33 cellular contexts compared by ENCODE assay signal in genomic region chr10:35516102-35516670, GRCh38.
"Had no signal": no experiment of that assay in that cellular context is flagged by ENCODE, and none has a peak within 500 bp of the region (broad histone marks: within the 10 kb centered on the region; RNA-seq: fewer than 3 reads in every experiment).

No MANE protein-coding gene starts in this region.

- H3K27ac ChIP-seq: body of pancreas, cardiac muscle cell, neutrophil, ovary, psoas muscle, thyroid gland, upper lobe of right lung, VCaP had no signal

- H3K4me1 Mint-ChIP-seq: activated CD8-positive, alpha-beta memory T cell treated with anti-CD3 and anti-CD28 coated beads, Interleukin-2, amount 10 ng/mL, durations not matched to agents 7 days and 5 days had no signal

- H3K9me3 ChIP-seq: body of pancreas, neutrophil, ovary, psoas muscle, right atrium auricular region, thyroid gland, upper lobe of right lung had no signal

- H3K27ac Mint-ChIP-seq: activated CD4-positive, alpha-beta T cell treated with anti-CD3 and anti-CD28 coated beads, Interleukin-2, amount 10 ng/mL, durations not matched to agents 24 days and 14 days; activated CD8-positive, alpha-beta memory T cell treated with anti-CD3 and anti-CD28 coated beads, Interleukin-2, amount 10 ng/mL, durations not matched to agents 7 days and 5 days; activated CD8-positive, alpha-beta T cell treated with anti-CD3 and anti-CD28 coated beads for 36 hours; activated T-helper 1 cell treated with anti-CD3 and anti-CD28 coated beads, Interleukin-12 subunit alpha, Interleukin-12 subunit beta, Interleukin-2, Interleukin-4 antibody, amounts not matched to agents 30 ng/mL and 10 ng/mL and 1 ng/mL, durations not matched to agents 14 hours and 24 hours and 36 hours; dendritic cell treated with granulocyte-macrophage colony-stimulating factor and Interleukin-4, amounts not matched to agents 40 ng/mL and 50 ng/mL, for 4 days; mesothelial cell of epicardium; stimulated activated naive CD8-positive, alpha-beta T cell treated with anti-CD3 and anti-CD28 coated beads, Interleukin-15, Interleukin-2, amounts not matched to agents 100 ng/mL and 50 ng/mL, for 24 hours; T-cell; T-helper 2 cell treated with Interferon-gamma antibody and Interleukin-4, amounts not matched to agents 5 μg/mL and 100 μg/mL, for 36 hours had no signal

- H3K27me3 ChIP-seq: body of pancreas, cardiac muscle cell, neutrophil, ovary, right atrium auricular region, thyroid gland, upper lobe of right lung had no signal

- H3K36me3 Mint-ChIP-seq: activated CD8-positive, alpha-beta memory T cell treated with anti-CD3 and anti-CD28 coated beads, Interleukin-2, amount 10 ng/mL, durations not matched to agents 7 days and 5 days; natural killer cell had no signal

- H3K4me3 ChIP-seq: body of pancreas, cardiac muscle cell, ovary, psoas muscle, right atrium auricular region, thyroid gland, upper lobe of right lung had no signal

- ATAC-seq: activated CD4-positive, CD25-positive, alpha-beta regulatory T cell treated with anti-CD3 and anti-CD28 coated beads, Interleukin-2, amount 50 U/mL, for 24 hours; activated CD8-positive, alpha-beta memory T cell treated with anti-CD3 and anti-CD28 coated beads, Interleukin-2, amount 10 ng/mL, durations not matched to agents 7 days and 5 days; activated CD8-positive, alpha-beta T cell treated with anti-CD3 and anti-CD28 coated beads for 36 hours; body of pancreas; left cardiac atrium; natural killer cell; psoas muscle; T-cell; upper lobe of right lung had no signal

- H3K9me3 Mint-ChIP-seq: activated CD4-positive, alpha-beta T cell treated with anti-CD3 and anti-CD28 coated beads, Interleukin-2, amount 10 ng/mL, durations not matched to agents 24 days and 14 days; activated CD8-positive, alpha-beta T cell treated with anti-CD3 and anti-CD28 coated beads for 36 hours; activated T-helper 1 cell treated with anti-CD3 and anti-CD28 coated beads, Interleukin-12 subunit alpha, Interleukin-12 subunit beta, Interleukin-2, Interleukin-4 antibody, amounts not matched to agents 30 ng/mL and 10 ng/mL and 1 ng/mL, durations not matched to agents 14 hours and 24 hours and 36 hours; dendritic cell treated with granulocyte-macrophage colony-stimulating factor and Interleukin-4, amounts not matched to agents 40 ng/mL and 50 ng/mL, for 4 days; mesothelial cell of epicardium; natural killer cell; T-cell; T-helper 2 cell treated with Interferon-gamma antibody and Interleukin-4, amounts not matched to agents 5 μg/mL and 100 μg/mL, for 36 hours had no signal

- DNase-seq: activated CD4-positive, alpha-beta T cell treated with anti-CD3 and anti-CD28 coated beads, Interleukin-2, amount 10 ng/mL, durations not matched to agents 24 days and 14 days; activated CD8-positive, alpha-beta memory T cell treated with anti-CD3 and anti-CD28 coated beads, Interleukin-2, amount 10 ng/mL, durations not matched to agents 7 days and 5 days; activated CD8-positive, alpha-beta T cell treated with anti-CD3 and anti-CD28 coated beads for 36 hours; activated gamma-delta T cell; activated naive CD4-positive, alpha-beta T cell treated with anti-CD3 and anti-CD28 coated beads, Interleukin-2, amount 50 U/mL, for 16 hours; activated T-cell treated with anti-CD3 and anti-CD28 coated beads for 4 hours; amniotic stem cell; body of pancreas; effector CD4-positive, alpha-beta T cell; glutamatergic neuron; hypothalamus; left cardiac atrium; natural killer cell; ovary; psoas muscle; stimulated activated CD4-positive, alpha-beta T cell treated with anti-CD3 and anti-CD28 coated beads, Interleukin-4, amount 100 ng/mL, for 24 hours; substantia nigra; T-cell; thyroid gland; upper lobe of right lung had no signal

- H3K27me3 Mint-ChIP-seq: activated CD4-positive, alpha-beta T cell treated with anti-CD3 and anti-CD28 coated beads, Interleukin-2, amount 10 ng/mL, durations not matched to agents 24 days and 14 days; activated CD8-positive, alpha-beta memory T cell treated with anti-CD3 and anti-CD28 coated beads, Interleukin-2, amount 10 ng/mL, durations not matched to agents 7 days and 5 days; activated CD8-positive, alpha-beta T cell treated with anti-CD3 and anti-CD28 coated beads for 36 hours; dendritic cell treated with granulocyte-macrophage colony-stimulating factor and Interleukin-4, amounts not matched to agents 40 ng/mL and 50 ng/mL, for 4 days; stimulated activated naive CD8-positive, alpha-beta T cell treated with anti-CD3 and anti-CD28 coated beads, Interleukin-15, Interleukin-2, amounts not matched to agents 100 ng/mL and 50 ng/mL, for 24 hours; T-cell had no signal

- H3K36me3 ChIP-seq: neutrophil, ovary, right atrium auricular region, thyroid gland, upper lobe of right lung had no signal

- H3K4me1 ChIP-seq: body of pancreas had no signal

- FAIRE-seq: endometrium, frontal cortex, islet of Langerhans had no signal

- H3K4me3 Mint-ChIP-seq: activated CD4-positive, alpha-beta T cell treated with anti-CD3 and anti-CD28 coated beads, Interleukin-2, amount 10 ng/mL, durations not matched to agents 24 days and 14 days; activated CD8-positive, alpha-beta memory T cell treated with anti-CD3 and anti-CD28 coated beads, Interleukin-2, amount 10 ng/mL, durations not matched to agents 7 days and 5 days; activated CD8-positive, alpha-beta T cell treated with anti-CD3 and anti-CD28 coated beads for 36 hours; activated T-helper 1 cell treated with anti-CD3 and anti-CD28 coated beads, Interleukin-12 subunit alpha, Interleukin-12 subunit beta, Interleukin-2, Interleukin-4 antibody, amounts not matched to agents 30 ng/mL and 10 ng/mL and 1 ng/mL, durations not matched to agents 14 hours and 24 hours and 36 hours; dendritic cell treated with granulocyte-macrophage colony-stimulating factor and Interleukin-4, amounts not matched to agents 40 ng/mL and 50 ng/mL, for 4 days; mesothelial cell of epicardium; natural killer cell; stimulated activated naive CD8-positive, alpha-beta T cell treated with anti-CD3 and anti-CD28 coated beads, Interleukin-15, Interleukin-2, amounts not matched to agents 100 ng/mL and 50 ng/mL, for 24 hours; T-cell; T-helper 2 cell treated with Interferon-gamma antibody and Interleukin-4, amounts not matched to agents 5 μg/mL and 100 μg/mL, for 36 hours had no signal
